1 cellular context compared by ENCODE assay signal in the genomic region with DNA sequence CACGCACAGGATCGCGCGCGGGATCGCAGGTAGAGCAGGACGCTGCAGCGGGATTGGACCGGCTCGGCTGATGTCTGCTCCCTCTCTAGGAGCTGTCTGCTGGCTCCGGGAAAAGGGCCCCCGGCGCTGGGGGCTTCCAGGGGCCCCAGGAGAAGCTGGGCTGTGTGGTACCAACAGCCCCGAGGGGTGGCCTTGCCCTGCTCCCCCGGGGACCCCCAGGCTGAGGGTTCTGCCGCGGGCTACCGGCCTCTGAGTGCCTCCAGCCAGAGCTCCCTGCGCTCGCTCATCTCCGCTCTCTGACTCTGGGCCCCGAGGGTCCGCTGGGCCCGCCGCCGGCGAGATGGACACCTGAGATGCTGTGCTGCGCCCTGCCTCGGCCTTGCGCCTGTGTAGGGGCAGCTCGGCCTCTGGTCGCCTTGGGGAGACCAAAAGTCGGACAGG.
TF ChIP-seq lines count a peak whose summit lies in the region.

No MANE protein-coding gene starts in this region.

TF ChIP-seq in WTC11, 78 proteins besides CTCF, POLR2A, EP300 and RAD21 (continued from another document):
- TF ChIP-seq, protein P1, sequence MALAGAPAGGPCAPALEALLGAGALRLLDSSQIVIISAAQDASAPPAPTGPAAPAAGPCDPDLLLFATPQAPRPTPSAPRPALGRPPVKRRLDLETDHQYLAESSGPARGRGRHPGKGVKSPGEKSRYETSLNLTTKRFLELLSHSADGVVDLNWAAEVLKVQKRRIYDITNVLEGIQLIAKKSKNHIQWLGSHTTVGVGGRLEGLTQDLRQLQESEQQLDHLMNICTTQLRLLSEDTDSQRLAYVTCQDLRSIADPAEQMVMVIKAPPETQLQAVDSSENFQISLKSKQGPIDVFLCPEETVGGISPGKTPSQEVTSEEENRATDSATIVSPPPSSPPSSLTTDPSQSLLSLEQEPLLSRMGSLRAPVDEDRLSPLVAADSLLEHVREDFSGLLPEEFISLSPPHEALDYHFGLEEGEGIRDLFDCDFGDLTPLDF (CRISPR knock-in tag; IDR thresholded peaks at IDR 0.05), result no peak
- no peak for TF ChIP-seq ZNF263 (CRISPR knock-in tag; IDR thresholded peaks at IDR 0.05; ENCODE audit: low read depth)
- no peak for TF ChIP-seq OVOL2 (CRISPR knock-in tag; IDR thresholded peaks at IDR 0.05; ENCODE audit: borderline replicate concordance)
- TF ChIP-seq, protein P2, sequence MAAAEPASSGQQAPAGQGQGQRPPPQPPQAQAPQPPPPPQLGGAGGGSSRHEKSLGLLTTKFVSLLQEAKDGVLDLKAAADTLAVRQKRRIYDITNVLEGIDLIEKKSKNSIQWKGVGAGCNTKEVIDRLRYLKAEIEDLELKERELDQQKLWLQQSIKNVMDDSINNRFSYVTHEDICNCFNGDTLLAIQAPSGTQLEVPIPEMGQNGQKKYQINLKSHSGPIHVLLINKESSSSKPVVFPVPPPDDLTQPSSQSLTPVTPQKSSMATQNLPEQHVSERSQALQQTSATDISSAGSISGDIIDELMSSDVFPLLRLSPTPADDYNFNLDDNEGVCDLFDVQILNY (CRISPR knock-in tag; IDR thresholded peaks at IDR 0.05), result no peak
- TF ChIP-seq, protein P3, sequence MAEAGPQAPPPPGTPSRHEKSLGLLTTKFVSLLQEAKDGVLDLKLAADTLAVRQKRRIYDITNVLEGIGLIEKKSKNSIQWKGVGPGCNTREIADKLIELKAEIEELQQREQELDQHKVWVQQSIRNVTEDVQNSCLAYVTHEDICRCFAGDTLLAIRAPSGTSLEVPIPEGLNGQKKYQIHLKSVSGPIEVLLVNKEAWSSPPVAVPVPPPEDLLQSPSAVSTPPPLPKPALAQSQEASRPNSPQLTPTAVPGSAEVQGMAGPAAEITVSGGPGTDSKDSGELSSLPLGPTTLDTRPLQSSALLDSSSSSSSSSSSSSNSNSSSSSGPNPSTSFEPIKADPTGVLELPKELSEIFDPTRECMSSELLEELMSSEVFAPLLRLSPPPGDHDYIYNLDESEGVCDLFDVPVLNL (CRISPR knock-in tag; IDR thresholded peaks at IDR 0.05; ENCODE audit: borderline replicate concordance, low read depth), result no peak
- TF ChIP-seq, protein P4, sequence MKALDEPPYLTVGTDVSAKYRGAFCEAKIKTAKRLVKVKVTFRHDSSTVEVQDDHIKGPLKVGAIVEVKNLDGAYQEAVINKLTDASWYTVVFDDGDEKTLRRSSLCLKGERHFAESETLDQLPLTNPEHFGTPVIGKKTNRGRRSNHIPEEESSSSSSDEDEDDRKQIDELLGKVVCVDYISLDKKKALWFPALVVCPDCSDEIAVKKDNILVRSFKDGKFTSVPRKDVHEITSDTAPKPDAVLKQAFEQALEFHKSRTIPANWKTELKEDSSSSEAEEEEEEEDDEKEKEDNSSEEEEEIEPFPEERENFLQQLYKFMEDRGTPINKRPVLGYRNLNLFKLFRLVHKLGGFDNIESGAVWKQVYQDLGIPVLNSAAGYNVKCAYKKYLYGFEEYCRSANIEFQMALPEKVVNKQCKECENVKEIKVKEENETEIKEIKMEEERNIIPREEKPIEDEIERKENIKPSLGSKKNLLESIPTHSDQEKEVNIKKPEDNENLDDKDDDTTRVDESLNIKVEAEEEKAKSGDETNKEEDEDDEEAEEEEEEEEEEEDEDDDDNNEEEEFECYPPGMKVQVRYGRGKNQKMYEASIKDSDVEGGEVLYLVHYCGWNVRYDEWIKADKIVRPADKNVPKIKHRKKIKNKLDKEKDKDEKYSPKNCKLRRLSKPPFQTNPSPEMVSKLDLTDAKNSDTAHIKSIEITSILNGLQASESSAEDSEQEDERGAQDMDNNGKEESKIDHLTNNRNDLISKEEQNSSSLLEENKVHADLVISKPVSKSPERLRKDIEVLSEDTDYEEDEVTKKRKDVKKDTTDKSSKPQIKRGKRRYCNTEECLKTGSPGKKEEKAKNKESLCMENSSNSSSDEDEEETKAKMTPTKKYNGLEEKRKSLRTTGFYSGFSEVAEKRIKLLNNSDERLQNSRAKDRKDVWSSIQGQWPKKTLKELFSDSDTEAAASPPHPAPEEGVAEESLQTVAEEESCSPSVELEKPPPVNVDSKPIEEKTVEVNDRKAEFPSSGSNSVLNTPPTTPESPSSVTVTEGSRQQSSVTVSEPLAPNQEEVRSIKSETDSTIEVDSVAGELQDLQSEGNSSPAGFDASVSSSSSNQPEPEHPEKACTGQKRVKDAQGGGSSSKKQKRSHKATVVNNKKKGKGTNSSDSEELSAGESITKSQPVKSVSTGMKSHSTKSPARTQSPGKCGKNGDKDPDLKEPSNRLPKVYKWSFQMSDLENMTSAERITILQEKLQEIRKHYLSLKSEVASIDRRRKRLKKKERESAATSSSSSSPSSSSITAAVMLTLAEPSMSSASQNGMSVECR (CRISPR knock-in tag; IDR thresholded peaks at IDR 0.05; ENCODE audit: borderline replicate concordance), result no peak
- TF ChIP-seq, protein P5, sequence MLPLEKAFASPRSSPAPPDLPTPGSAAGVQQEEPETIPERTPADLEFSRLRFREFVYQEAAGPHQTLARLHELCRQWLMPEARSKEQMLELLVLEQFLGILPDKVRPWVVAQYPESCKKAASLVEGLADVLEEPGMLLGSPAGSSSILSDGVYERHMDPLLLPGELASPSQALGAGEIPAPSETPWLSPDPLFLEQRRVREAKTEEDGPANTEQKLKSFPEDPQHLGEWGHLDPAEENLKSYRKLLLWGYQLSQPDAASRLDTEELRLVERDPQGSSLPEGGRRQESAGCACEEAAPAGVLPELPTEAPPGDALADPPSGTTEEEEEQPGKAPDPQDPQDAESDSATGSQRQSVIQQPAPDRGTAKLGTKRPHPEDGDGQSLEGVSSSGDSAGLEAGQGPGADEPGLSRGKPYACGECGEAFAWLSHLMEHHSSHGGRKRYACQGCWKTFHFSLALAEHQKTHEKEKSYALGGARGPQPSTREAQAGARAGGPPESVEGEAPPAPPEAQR (CRISPR knock-in tag; IDR thresholded peaks at IDR 0.05), result no peak
- no peak for TF ChIP-seq CREM (CRISPR knock-in tag; IDR thresholded peaks at IDR 0.05)
- no peak for TF ChIP-seq FOXK1 (CRISPR knock-in tag; IDR thresholded peaks at IDR 0.05)
- TF ChIP-seq NFATC4 (CRISPR knock-in tag; IDR thresholded peaks at IDR 0.05), result no peak
- no peak for TF ChIP-seq RELA (CRISPR knock-in tag; IDR thresholded peaks at IDR 0.05; ENCODE audit: borderline replicate concordance)
- TF ChIP-seq, protein P6, sequence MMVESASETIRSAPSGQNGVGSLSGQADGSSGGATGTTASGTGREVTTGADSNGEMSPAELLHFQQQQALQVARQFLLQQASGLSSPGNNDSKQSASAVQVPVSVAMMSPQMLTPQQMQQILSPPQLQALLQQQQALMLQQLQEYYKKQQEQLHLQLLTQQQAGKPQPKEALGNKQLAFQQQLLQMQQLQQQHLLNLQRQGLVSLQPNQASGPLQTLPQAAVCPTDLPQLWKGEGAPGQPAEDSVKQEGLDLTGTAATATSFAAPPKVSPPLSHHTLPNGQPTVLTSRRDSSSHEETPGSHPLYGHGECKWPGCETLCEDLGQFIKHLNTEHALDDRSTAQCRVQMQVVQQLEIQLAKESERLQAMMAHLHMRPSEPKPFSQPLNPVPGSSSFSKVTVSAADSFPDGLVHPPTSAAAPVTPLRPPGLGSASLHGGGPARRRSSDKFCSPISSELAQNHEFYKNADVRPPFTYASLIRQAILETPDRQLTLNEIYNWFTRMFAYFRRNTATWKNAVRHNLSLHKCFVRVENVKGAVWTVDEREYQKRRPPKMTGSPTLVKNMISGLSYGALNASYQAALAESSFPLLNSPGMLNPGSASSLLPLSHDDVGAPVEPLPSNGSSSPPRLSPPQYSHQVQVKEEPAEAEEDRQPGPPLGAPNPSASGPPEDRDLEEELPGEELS (CRISPR knock-in tag; IDR thresholded peaks at IDR 0.05), result no peak
